Comparison of ENCODE assay signal across 8 cellular contexts in the genomic region with DNA sequence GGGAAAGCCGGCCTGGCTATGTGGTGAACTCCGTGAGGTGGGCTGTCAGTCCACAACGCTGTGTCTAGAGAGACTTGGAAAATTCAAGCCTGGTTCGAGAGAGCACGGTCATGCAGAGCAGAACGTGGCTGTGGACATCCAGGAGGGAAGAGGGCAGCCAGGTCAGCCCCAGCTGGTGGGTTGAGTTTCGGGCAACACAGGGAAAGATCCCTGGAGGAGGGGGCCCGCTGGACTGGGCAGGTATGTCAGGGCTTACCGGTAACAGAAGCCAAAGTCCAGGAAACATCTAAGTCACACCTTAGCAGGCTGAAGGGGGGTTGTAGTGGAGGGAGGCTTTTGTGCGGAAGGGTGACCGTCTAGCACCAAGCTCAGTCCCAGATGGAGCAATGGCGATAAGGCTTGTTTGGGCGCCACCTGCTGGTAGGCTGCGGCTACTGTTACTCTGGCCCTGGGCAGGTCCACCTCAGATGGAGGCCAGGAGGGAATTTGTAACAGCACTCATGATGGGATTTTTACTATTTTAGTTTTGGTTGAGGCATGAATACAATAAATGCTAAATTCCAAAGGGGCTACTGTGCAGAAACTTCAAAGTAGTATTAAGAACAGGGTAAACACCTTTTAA.
DNase-seq lines count a peak whose midpoint lies in the region; ATAC-seq and TF ChIP-seq lines count a peak whose summit lies in the region.

No MANE protein-coding gene starts in this region.

- no peaks in the 10 kb centered on the region for H3K36me3 ChIP-seq in BJ (ENCODE audit: control insufficient read depth, insufficient read depth, low read length)

- CTCF ChIA-PET in BJ (lab: Yijun Ruan, JAX) = interaction anchor here (0.6 to 3.6 kb wide), 32 partner anchors 9 to 1383 kb away, joined by 3 to 32 read pairs (median 5); partner anchors contain the start of gene BARHL2

- TF ChIP-seq POLR2A in lower leg skin (IDR thresholded peaks at IDR 0.05) = no peak

- ATAC-seq in GM19035 (IDR thresholded peaks at IDR 0.05; ENCODE audit: unreplicated experiment) (peak; percentile 96), HG03139 (IDR thresholded peaks at IDR 0.05; ENCODE audit: unreplicated experiment) (peak; percentile 89)

- no peak overlapping the region for H3K4me3 Mint-ChIP-seq in activated CD4-positive, alpha-beta T cell treated with anti-CD3 and anti-CD28 coated beads, Interleukin-2, amount 10 ng/mL, durations not matched to agents 24 days and 14 days
- no peak overlapping the region for H3K4me3 Mint-ChIP-seq in dendritic cell treated with granulocyte-macrophage colony-stimulating factor and Interleukin-4, amounts not matched to agents 40 ng/mL and 50 ng/mL, for 4 days

- no peaks in the 10 kb centered on the region for H3K9me3 Mint-ChIP-seq in activated CD4-positive, alpha-beta T cell treated with anti-CD3 and anti-CD28 coated beads, Interleukin-2, amount 10 ng/mL, durations not matched to agents 24 days and 14 days
- H3K9me3 Mint-ChIP-seq in dendritic cell treated with granulocyte-macrophage colony-stimulating factor and Interleukin-4, amounts not matched to agents 40 ng/mL and 50 ng/mL, for 4 days = no peaks in the 10 kb centered on the region

- no peak overlapping the region for H3K27ac Mint-ChIP-seq in activated CD4-positive, alpha-beta T cell treated with anti-CD3 and anti-CD28 coated beads, Interleukin-2, amount 10 ng/mL, durations not matched to agents 24 days and 14 days
- peak overlapping the region; percentile 1 for H3K27ac Mint-ChIP-seq in dendritic cell treated with granulocyte-macrophage colony-stimulating factor and Interleukin-4, amounts not matched to agents 40 ng/mL and 50 ng/mL, for 4 days

- TF ChIP-seq CTCF in BJ (IDR thresholded peaks at IDR 0.05; ENCODE audit: insufficient read depth, low read depth, low read length) = peak; percentile 98
- peak in 1 of 3 donors; percentile 73 for TF ChIP-seq CTCF in lower leg skin (IDR thresholded peaks at IDR 0.05)

- H3K4me1 Mint-ChIP-seq in activated CD4-positive, alpha-beta T cell treated with anti-CD3 and anti-CD28 coated beads, Interleukin-2, amount 10 ng/mL, durations not matched to agents 24 days and 14 days = no peaks in the 10 kb centered on the region
- H3K4me1 Mint-ChIP-seq in dendritic cell treated with granulocyte-macrophage colony-stimulating factor and Interleukin-4, amounts not matched to agents 40 ng/mL and 50 ng/mL, for 4 days (ENCODE audit: low read depth) = no peaks in the 10 kb centered on the region

- no peaks in the 10 kb centered on the region for H3K36me3 Mint-ChIP-seq in activated CD4-positive, alpha-beta T cell treated with anti-CD3 and anti-CD28 coated beads, Interleukin-2, amount 10 ng/mL, durations not matched to agents 24 days and 14 days (ENCODE audit: low read depth)
- no peaks in the 10 kb centered on the region for H3K36me3 Mint-ChIP-seq in dendritic cell treated with granulocyte-macrophage colony-stimulating factor and Interleukin-4, amounts not matched to agents 40 ng/mL and 50 ng/mL, for 4 days (ENCODE audit: low read depth)

- POLR2A ChIA-PET in BJ (lab: Charles Lee) = no interaction called here

- no peaks in the 10 kb centered on the region for H3K27me3 ChIP-seq in BJ (ENCODE audit: control insufficient read depth, insufficient read depth, low read length)

- DNase-seq in BJ (ENCODE audit: low read depth) (no peak), NCI-H345 treated with DMSO at 0.1 percent for 48 hours (lab: John Stamatoyannopoulos, UW; ENCODE audit: unreplicated experiment) (peak; percentile 34), lower leg skin (ENCODE audit: low spot score in 2 of 2) (peak; percentile 66 to 94)
- DNase-seq in activated CD4-positive, alpha-beta T cell treated with anti-CD3 and anti-CD28 coated beads, Interleukin-2, amount 10 ng/mL, durations not matched to agents 24 days and 14 days = peak; percentile 90
- peak; percentile 48 for DNase-seq in stimulated activated CD8-positive, alpha-beta memory T cell treated with anti-CD3 and anti-CD28 coated beads, Interleukin-12 subunit alpha, Interleukin-12 subunit beta, amount 100 ng/mL, for 1 hour (ENCODE audit: low read depth)

- H3K4me3 ChIP-seq in BJ (ENCODE audit: low read depth, low read length) (no peak overlapping the region), lower leg skin (ENCODE audit: low read depth, poor library complexity, severe bottlenecking) (no peak overlapping the region)

- H3K27me3 Mint-ChIP-seq in activated CD4-positive, alpha-beta T cell treated with anti-CD3 and anti-CD28 coated beads, Interleukin-2, amount 10 ng/mL, durations not matched to agents 24 days and 14 days = no peaks in the 10 kb centered on the region
- peaks cover 16% of the 10 kb centered on the region for H3K27me3 Mint-ChIP-seq in dendritic cell treated with granulocyte-macrophage colony-stimulating factor and Interleukin-4, amounts not matched to agents 40 ng/mL and 50 ng/mL, for 4 days

- 41 to 47% methylated on average over 14 of the region's 14 CpGs for WGBS in lower leg skin, 2 donors

- intact Hi-C loops in activated CD4-positive, alpha-beta T cell treated with anti-CD3 and anti-CD28 coated beads, Interleukin-2, amount 10 ng/mL, durations not matched to agents 24 days and 14 days (cut with micrococcal nuclease) = loop anchor here (1.0 to 5.0 kb wide), 3 partner anchors 444 to 1053 kb away; no protein-coding TSS in a partner anchor
- intact Hi-C loops in dendritic cell treated with granulocyte-macrophage colony-stimulating factor and Interleukin-4, amounts not matched to agents 40 ng/mL and 50 ng/mL, for 4 days (cut with micrococcal nuclease) = loop anchor here (1.0 to 10.0 kb wide), 5 partner anchors 112 to 1050 kb away; no protein-coding TSS in a partner anchor
- intact Hi-C loops in lower leg skin (cut with DNase I; ENCODE audit: low total_unique reads) = no loop called here
